Comparison of ENCODE assay signal across 18 cellular contexts in genomic region chr13:57582032-57582431, GRCh38. TPM values are rescaled to one million over a fixed set of nuclear protein-coding genes. Genes with fewer than 3 reads are reported as not detected.
A peak's percentile ranks its signal among the peaks of the same experiment; 100 is the strongest.
DNase-seq lines count a peak whose midpoint lies in the region; ATAC-seq and TF ChIP-seq lines count a peak whose summit lies in the region.
"Had no signal": no experiment of that assay in that cellular context is flagged by ENCODE, and none has a peak within 500 bp of the region (broad histone marks: within the 10 kb centered on the region; RNA-seq: fewer than 3 reads in every experiment).

No MANE protein-coding gene starts in this region.

- H3K27ac Mint-ChIP-seq in CD4-positive, alpha-beta memory T cell: no peak overlapping the region
- H3K27ac Mint-ChIP-seq: stimulated activated naive CD8-positive, alpha-beta T cell treated with anti-CD3 and anti-CD28 coated beads, Interleukin-15, amount 100 ng/mL, for 72 hours had no signal

- peaks cover 3 to 13% (median 6%) of the 10 kb centered on the region in 8 donors for H3K9me3 Mint-ChIP-seq in CD4-positive, alpha-beta memory T cell

- H3K4me3 ChIP-seq in lower lobe of right lung: no peak overlapping the region
- no peak overlapping the region for H3K4me3 ChIP-seq in CD4-positive, alpha-beta memory T cell (ENCODE audit: low read length in 2 of 2)
- H3K4me3 ChIP-seq: SJSA1 had no signal

- peak; percentile 8 for DNase-seq in ACHN
- peak; percentile 44 for DNase-seq in OCI-M1 (lab: John Stamatoyannopoulos, UW)
- DNase-seq in islet precursor cell: peak; percentile 58
- no peak for DNase-seq in lower lobe of right lung
- DNase-seq in GM19238 (ENCODE audit: insufficient read length, low spot score): no peak
- no peak for DNase-seq in CD4-positive, alpha-beta memory T cell
- DNase-seq: activated CD4-positive, alpha-beta T cell treated with anti-CD3 and anti-CD28 coated beads for 48 hours; activated naive CD4-positive, alpha-beta T cell treated with anti-CD3 and anti-CD28 coated beads, Interleukin-2, amount 50 U/mL, for 16 hours; GDM1; NCI-H187; NCI-H510A; retina; stimulated activated naive CD8-positive, alpha-beta T cell treated with anti-CD3 and anti-CD28 coated beads, Interleukin-15, amount 100 ng/mL, for 72 hours; T1000 had no signal

- CTCF ChIA-PET in CD4-positive, alpha-beta memory T cell (lab: Charles Lee; ENCODE audit: partially characterized antibody): no interaction called here

- TF ChIP-seq CTCF in lower lobe of right lung (IDR thresholded peaks at IDR 0.05): no peak

- H3K36me3 ChIP-seq in lower lobe of right lung: no peaks in the 10 kb centered on the region
- no peaks in the 10 kb centered on the region for H3K36me3 ChIP-seq in CD4-positive, alpha-beta memory T cell (ENCODE audit: insufficient read depth, low read length)
- H3K36me3 ChIP-seq: neutrophil, SJSA1 had no signal

- H3K27me3 Mint-ChIP-seq in CD4-positive, alpha-beta memory T cell: no peaks in the 10 kb centered on the region
- H3K27me3 Mint-ChIP-seq: stimulated activated naive CD8-positive, alpha-beta T cell treated with anti-CD3 and anti-CD28 coated beads, Interleukin-15, amount 100 ng/mL, for 72 hours had no signal

- POLR2A ChIA-PET in CD4-positive, alpha-beta memory T cell (lab: Charles Lee; ENCODE audit: partially characterized antibody): no interaction called here

- H3K4me3 Mint-ChIP-seq in CD4-positive, alpha-beta memory T cell: no peak overlapping the region
- H3K4me3 Mint-ChIP-seq: stimulated activated naive CD8-positive, alpha-beta T cell treated with anti-CD3 and anti-CD28 coated beads, Interleukin-15, amount 100 ng/mL, for 72 hours had no signal

- H3K27me3 ChIP-seq in lower lobe of right lung (ENCODE audit: low read depth): no peaks in the 10 kb centered on the region
- H3K27me3 ChIP-seq in CD4-positive, alpha-beta memory T cell (ENCODE audit: insufficient read depth, low read length): no peaks in the 10 kb centered on the region
- H3K27me3 ChIP-seq: neutrophil, SJSA1 had no signal

- H3K9me3 ChIP-seq in lower lobe of right lung: no peaks in the 10 kb centered on the region
- no peaks in the 10 kb centered on the region for H3K9me3 ChIP-seq in CD4-positive, alpha-beta memory T cell (ENCODE audit: control insufficient read depth in 1 of 2, low read length in 2 of 2)
- H3K9me3 ChIP-seq: neutrophil, SJSA1 had no signal

- ATAC-seq in GM18868 (IDR thresholded peaks at IDR 0.05; ENCODE audit: unreplicated experiment) (peak; percentile 52), lower lobe of right lung (no peak), HG02840 (IDR thresholded peaks at IDR 0.05; ENCODE audit: low FRiP score, unreplicated experiment) (no peak)
- ATAC-seq: stimulated activated naive CD8-positive, alpha-beta T cell treated with anti-CD3 and anti-CD28 coated beads, Interleukin-15, amount 100 ng/mL, for 72 hours had no signal

- H3K27ac ChIP-seq in lower lobe of right lung: no peak overlapping the region
- no peak overlapping the region for H3K27ac ChIP-seq in CD4-positive, alpha-beta memory T cell (ENCODE audit: low read depth, low read length)
- H3K27ac ChIP-seq: neutrophil, SJSA1 had no signal

- no peaks in the 10 kb centered on the region for H3K36me3 Mint-ChIP-seq in CD4-positive, alpha-beta memory T cell

- H3K4me1 ChIP-seq in lower lobe of right lung: no peaks in the 10 kb centered on the region
- H3K4me1 ChIP-seq in CD4-positive, alpha-beta memory T cell (ENCODE audit: insufficient read depth, low read length): no peaks in the 10 kb centered on the region
- H3K4me1 ChIP-seq: SJSA1 had no signal

- in situ Hi-C loops in ACHN (cut with HindIII; ENCODE audit: low pct_ligation_motif_present, low pct_unique_long_range_greater_than_20kb, low sequenced_read_pairs): no loop called here

- no peaks in the 10 kb centered on the region for H3K4me1 Mint-ChIP-seq in CD4-positive, alpha-beta memory T cell
- H3K4me1 Mint-ChIP-seq: stimulated activated naive CD8-positive, alpha-beta T cell treated with anti-CD3 and anti-CD28 coated beads, Interleukin-15, amount 100 ng/mL, for 72 hours had no signal

- intact Hi-C loops in lower lobe of right lung (cut with DNase I): no loop called here
- intact Hi-C loops in CD4-positive, alpha-beta memory T cell (cut with micrococcal nuclease): no loop called here

RNA-seq across cellular contexts. Expression of gene PCDH17, which starts 49.5 kb away (rescaled TPM):
- 40.9 TPM for total RNA-seq in lower lobe of right lung
- total RNA-seq in CD4-positive, alpha-beta memory T cell: not detected
- not detected for polyA plus RNA-seq in CD4-positive, alpha-beta memory T cell
- total RNA-seq: SJSA1 had no signal

Comparison
In these comparisons a context has a peak if more than half of its experiments do, and no peak if none do; other contexts are left out.
1. DNase-seq: peak in ACHN (single experiment), OCI-M1 (single experiment) and islet precursor cell (single experiment); none in lower lobe of right lung (single experiment), GM19238 (single experiment) and CD4-positive, alpha-beta memory T cell (0 of 5).
2. RNA of gene PCDH17, which starts 49.5 kb away (total RNA-seq): 40.9 TPM in lower lobe of right lung (single experiment); not detected in CD4-positive, alpha-beta memory T cell; every median in the first group is over 10 times any median in the second.